In genomic region chr6:12866422-12867029, GRCh38 we compare ENCODE assay signal across 24 cellular contexts.
DNase-seq lines count a peak whose midpoint lies in the region; FAIRE-seq and TF ChIP-seq lines count a peak whose summit lies in the region.
"Had no signal": no experiment of that assay in that cellular context is flagged by ENCODE, and none has a peak within 500 bp of the region (broad histone marks: within the 10 kb centered on the region; RNA-seq: fewer than 3 reads in every experiment).

No MANE protein-coding gene starts in this region.

- H4K8ac ChIP-seq in H1 (ENCODE audit: extremely low read depth, insufficient read depth, low read length) = no peak overlapping the region

- no peak overlapping the region for H3K14ac ChIP-seq in H1 (ENCODE audit: insufficient read length)

- H3K4me2 ChIP-seq in H1 (ENCODE audit: insufficient read depth in 1 of 2, low read depth in 2 of 2, low read length in 2 of 2) = peak overlapping the region; percentile 34 to 53

- H3K23ac ChIP-seq in H1 (ENCODE audit: insufficient read length) = no peak overlapping the region

- no peak for TF ChIP-seq CTCF in H1 (IDR thresholded peaks at IDR 0.05; ENCODE audit: control extremely low read depth in 1 of 3, insufficient read depth in 1 of 3, low read depth in 1 of 3, low read length in 3 of 3)
- TF ChIP-seq CTCF in CD14-positive monocyte (IDR thresholded peaks at IDR 0.05) = no peak
- TF ChIP-seq CTCF in transverse colon (IDR thresholded peaks at IDR 0.05) = no peak

- H3K4me1 ChIP-seq in HUES48 (ENCODE audit: control insufficient read depth, insufficient read depth, low read length) (peaks cover 24% of the 10 kb centered on the region), H1 (replicated peaks in 1 of 4; ENCODE audit: control insufficient read depth in 3 of 4, insufficient read depth in 4 of 4, low read length in 3 of 4) (peaks cover 3 to 14% (median 13%) of the 10 kb centered on the region in 4 experiments; a peak in 4 of 7 replicates), transverse colon (no peaks in the 10 kb centered on the region)

- FAIRE-seq in H1 (lab: Jason Lieb, UNC) = no peak

- no peak overlapping the region for H2BK20ac ChIP-seq in H1 (ENCODE audit: low read length)

- peak overlapping the region; percentile 74 for H3K27ac ChIP-seq in HUES48 (ENCODE audit: low read depth, low read length)
- H3K27ac ChIP-seq in H1 (ENCODE audit: low read depth, low read length) = peak overlapping the region; percentile 3; the same call in 1 of the 2 replicates
- no peak overlapping the region for H3K27ac ChIP-seq in transverse colon
- H3K27ac ChIP-seq: 22Rv1, C4-2B, RWPE1 had no signal

- H3K36me3 Mint-ChIP-seq in CD14-positive monocyte = no peaks in the 10 kb centered on the region

- intact Hi-C loops in CD14-positive monocyte (cut with micrococcal nuclease) = no loop called here
- intact Hi-C loops in transverse colon (cut with DNase I; ENCODE audit: low total_unique reads) = no loop called here

- in situ Hi-C loops in transverse colon (cut with MboI; ENCODE audit: low pct_ligation_motif_present in 1 of 4, low pct_unique_long_range_greater_than_20kb in 1 of 4, low sequenced_read_pairs in 3 of 4) = no loop called here

- no peak overlapping the region for H3K27ac Mint-ChIP-seq in CD14-positive monocyte

- no peak overlapping the region for H2BK120ac ChIP-seq in H1 (replicated peaks; ENCODE audit: low read depth, low read length)

- no peaks in the 10 kb centered on the region for H3K79me1 ChIP-seq in H1 (ENCODE audit: low read depth, low read length)

- no peak overlapping the region for H3K4ac ChIP-seq in H1 (replicated peaks; ENCODE audit: insufficient read length, low read depth, low read length)

- no peaks in the 10 kb centered on the region for H3K36me3 ChIP-seq in HUES48 (ENCODE audit: control insufficient read depth, insufficient read depth, low read length)
- H3K36me3 ChIP-seq in H1 (ENCODE audit: control insufficient read depth in 2 of 4, insufficient read depth in 4 of 4, low read length in 3 of 4) = no peaks in the 10 kb centered on the region
- H3K36me3 ChIP-seq in transverse colon = no peaks in the 10 kb centered on the region

- TF ChIP-seq RAD21 in H1 (IDR thresholded peaks at IDR 0.05 in 1 of 2, conservative IDR thresholded peaks at IDR 0.05 in 1 of 2; ENCODE audit: low read depth in 2 of 2, low read length in 2 of 2) = no peak

- H3K27me3 ChIP-seq in HUES48 (ENCODE audit: control insufficient read depth, insufficient read depth, low read length) (no peaks in the 10 kb centered on the region), H1 (replicated peaks in 1 of 4; ENCODE audit: control insufficient read depth in 3 of 4, extremely low read depth in 1 of 4, insufficient read depth in 3 of 4, low read length in 3 of 4) (no peaks in the 10 kb centered on the region; a peak in 1 of 7 replicates), transverse colon (peaks cover 14% of the 10 kb centered on the region)

- peaks cover 2% of the 10 kb centered on the region; the same call in 1 of the 2 replicates for H3K23me2 ChIP-seq in H1 (ENCODE audit: low read depth, low read length)

- H2AK5ac ChIP-seq in H1 (ENCODE audit: low read depth, low read length) = no peak overlapping the region

- DNase-seq in NCI-H146 (lab: John Stamatoyannopoulos, UW) (peak; percentile 8), NCI-H146 treated with DMSO at 0.1 percent for 48 hours (lab: John Stamatoyannopoulos, UW; ENCODE audit: unreplicated experiment) (no peak), H1 (ENCODE audit: low read depth in 1 of 2, low spot score in 2 of 2) (no peak), occipital lobe (lab: John Stamatoyannopoulos, UW) (peak; percentile 13), CD14-positive monocyte (ENCODE audit: low spot score) (no peak), transverse colon (no peak)
- no peak for DNase-seq in stimulated activated naive CD4-positive, alpha-beta T cell (lab: John Stamatoyannopoulos, UW)
- DNase-seq: AML-193; EL; GF-D8; H7; KBM-7; MM.1S; NCI-H1048; NCI-H1417 treated with DMSO at 0.1 percent for 48 hours; NCI-H2171 treated with DMSO at 0.1 percent for 48 hours; NCI-H510A; NCI-H748 treated with DMSO at 0.1 percent for 48 hours; NK-92 treated with Interleukin-12 subunit alpha and Interleukin-12 subunit beta, amount 100 ng/mL, for 24 hours; SHP77 treated with DMSO at 0.1 percent for 48 hours had no signal

- peak overlapping the region; percentile 38; the same call in 1 of the 2 replicates for H2BK5ac ChIP-seq in H1 (ENCODE audit: low read depth, low read length)

- H3K9me3 Mint-ChIP-seq in CD14-positive monocyte = no peaks in the 10 kb centered on the region

- peak overlapping the region; percentile 10; the same call in 1 of the 2 replicates for H3K4me3 ChIP-seq in HUES48 (ENCODE audit: low read depth, low read length)
- H3K4me3 ChIP-seq in H1 (ENCODE audit: extremely low read depth in 1 of 4, insufficient read depth in 2 of 4, low read depth in 3 of 4, low read length in 4 of 4) = peak overlapping the region in 1 of 4 experiments; percentile 19; a peak in 1 of 8 replicates
- H3K4me3 ChIP-seq in transverse colon = no peak overlapping the region

- CTCF ChIA-PET in H1 (lab: Charles Lee; ENCODE audit: partially characterized antibody) = interaction anchor here (0.6 to 1.2 kb wide), 4 partner anchors 27 to 1692 kb away, joined by 3 to 7 read pairs (median 4); no protein-coding TSS in a partner anchor

- peak overlapping the region; percentile 36; the same call in 1 of the 2 replicates for H3K18ac ChIP-seq in H1 (ENCODE audit: extremely low read depth, low read length)

- H3K9me3 ChIP-seq in HUES48 (ENCODE audit: control insufficient read depth, insufficient read depth, low read length) (no peaks in the 10 kb centered on the region), H1 (ENCODE audit: insufficient read depth in 2 of 2, low read depth in 1 of 2, low read length in 1 of 2) (no peaks in the 10 kb centered on the region), transverse colon (no peaks in the 10 kb centered on the region)

- H2BK15ac ChIP-seq in H1 (ENCODE audit: low read length) = no peak overlapping the region

- POLR2A ChIA-PET in H1 (lab: Charles Lee; ENCODE audit: partially characterized antibody) = no interaction called here

- H3K4me1 Mint-ChIP-seq in CD14-positive monocyte = no peaks in the 10 kb centered on the region

- H4K20me1 ChIP-seq in H1 (replicated peaks in 1 of 2; ENCODE audit: control insufficient read depth in 1 of 2, insufficient read depth in 2 of 2, low read length in 2 of 2) = no peaks in the 10 kb centered on the region

- no peak for TF ChIP-seq EP300 in H1 (IDR thresholded peaks at IDR 0.05; ENCODE audit: borderline replicate concordance in 1 of 2, low read depth in 2 of 2, low read length in 2 of 2)
- no peak for TF ChIP-seq EP300 in transverse colon (IDR thresholded peaks at IDR 0.05; ENCODE audit: low read depth)

- no peak overlapping the region for H4K91ac ChIP-seq in H1 (replicated peaks; ENCODE audit: insufficient read length, low read length)

- H4K5ac ChIP-seq in H1 (ENCODE audit: insufficient read length, low read depth, low read length) = no peak overlapping the region

- H3K4me3 Mint-ChIP-seq in CD14-positive monocyte = no peak overlapping the region

- no peak for TF ChIP-seq POLR2A in H1 (IDR thresholded peaks at IDR 0.05; ENCODE audit: control extremely low read depth in 1 of 2, low read depth in 2 of 2, low read length in 2 of 2)
- no peak for TF ChIP-seq POLR2A in transverse colon (IDR thresholded peaks at IDR 0.05)

- 39% methylated on average over 6 of the region's 6 CpGs; no CpG with 5 or more reads in 1 of the 2 experiments for WGBS in H1 (ENCODE audit: extremely low coverage in 1 of 2, insufficient coverage in 1 of 2, insufficient read length in 1 of 2, insufficient replicate concordance in 2 of 2, low coverage in 1 of 2, low lambda C conversion rate in 2 of 2, missing lambda C conversion rate in 1 of 2), 2 experiments
- WGBS in transverse colon (ENCODE audit: low coverage in 1 of 2), 2 donors = 74% methylated on average over 6 of the region's 6 CpGs

- H3K9ac ChIP-seq in HUES48 (ENCODE audit: low read depth, low read length) = no peak overlapping the region
- H3K9ac ChIP-seq in H1 (replicated peaks in 1 of 4; ENCODE audit: extremely low read depth in 1 of 4, low read depth in 3 of 4, low read length in 3 of 4) = 0 out of 7 replicates have a peak overlapping the region, but pooled peaks of 1 of the 4 experiments have one; percentile 4

- H2BK12ac ChIP-seq in H1 (ENCODE audit: low read depth, low read length) = no peak overlapping the region

- H3K56ac ChIP-seq in H1 (replicated peaks; ENCODE audit: insufficient read length, low read depth, low read length) = no peak overlapping the region

- H3K79me2 ChIP-seq in H1 (ENCODE audit: control insufficient read depth in 1 of 2, insufficient read depth in 2 of 2, low read length in 2 of 2) = no peaks in the 10 kb centered on the region

- H2AFZ ChIP-seq in H1 (ENCODE audit: low read length) = peak overlapping the region; percentile 60; the same call in 1 of the 2 replicates

- peaks cover 1 to 2% (median 2%) of the 10 kb centered on the region in 3 donors for H3K27me3 Mint-ChIP-seq in CD14-positive monocyte (ENCODE audit: low read depth in 3 of 3)

TF ChIP-seq in H1, 55 proteins besides CTCF, POLR2A, EP300 and RAD21:
- TF ChIP-seq EGR1 (IDR thresholded peaks at IDR 0.05; ENCODE audit: borderline replicate concordance, low read depth, low read length) = peak; percentile 67; the same call in 1 of the 2 replicates
- no peak for TF ChIP-seq TAF1 (IDR thresholded peaks at IDR 0.05; ENCODE audit: low read depth, low read length)

Comparison
In these comparisons a context has a peak if more than half of its experiments do, and no peak if none do; other contexts are left out.
1. DNase-seq: peak in NCI-H146 (single experiment) and occipital lobe (single experiment); none in NCI-H146 treated with DMSO at 0.1 percent for 48 hours (single experiment), H1 (0 of 2), CD14-positive monocyte (single experiment), stimulated activated naive CD4-positive, alpha-beta T cell (0 of 6) and transverse colon (single experiment).
2. H3K27ac ChIP-seq: peak in HUES48 (single experiment) and H1 (single experiment); none in transverse colon (0 of 4).